In genomic region chr4:8254076-8254475, GRCh38 we compare ENCODE assay signal across 15 cellular contexts. TPM values are rescaled to one million over a fixed set of nuclear protein-coding genes. Genes with fewer than 3 reads are reported as not detected.
"Had no signal": no experiment of that assay in that cellular context is flagged by ENCODE, and none has a peak within 500 bp of the region (broad histone marks: within the 10 kb centered on the region; RNA-seq: fewer than 3 reads in every experiment).

No MANE protein-coding gene starts in this region.

- H3K27ac ChIP-seq: gastrocnemius medialis, heart right ventricle, stomach, thoracic aorta, upper lobe of left lung, uterus had no signal

- H3K4me1 ChIP-seq: gastrocnemius medialis, heart right ventricle, upper lobe of left lung, uterus had no signal

- H3K4me3 ChIP-seq: gastrocnemius medialis, heart right ventricle, stomach, thoracic aorta, upper lobe of left lung, uterus had no signal

- H3K4me3 Mint-ChIP-seq: natural killer cell treated with Interleukin-12 subunit alpha and Interleukin-12 subunit beta and Interleukin-15 and Interleukin-18, amount 100 ng/mL, for 72 hours; stimulated activated naive B cell treated with anti-CD40 and anti-IgM and Interleukin-4, amounts not matched to agents 10 μg/mL and 1 μg/mL and 100 μg/mL, for 72 hours had no signal

- H3K36me3 ChIP-seq: gastrocnemius medialis, heart right ventricle, stomach, thoracic aorta, upper lobe of left lung, uterus had no signal

- H3K36me3 Mint-ChIP-seq: natural killer cell treated with Interleukin-12 subunit alpha and Interleukin-12 subunit beta and Interleukin-15 and Interleukin-18, amount 100 ng/mL, for 72 hours; stimulated activated naive B cell treated with anti-CD40 and anti-IgM and Interleukin-4, amounts not matched to agents 10 μg/mL and 1 μg/mL and 100 μg/mL, for 72 hours had no signal

- DNase-seq: central memory CD4-positive, alpha-beta T cell; effector memory CD4-positive, alpha-beta T cell; gastrocnemius medialis; hypothalamus; midbrain; stimulated activated CD4-positive, alpha-beta T cell treated with anti-CD3 and anti-CD28 coated beads, Interleukin-2, amount 100 ng/mL, for 24 hours; stimulated activated CD4-positive, alpha-beta T cell treated with anti-CD3 and anti-CD28 coated beads, Interleukin-4, amount 100 ng/mL, for 4 hours; stimulated activated naive B cell treated with anti-CD40 and anti-IgM and Interleukin-4, amounts not matched to agents 10 μg/mL and 1 μg/mL and 100 μg/mL, for 72 hours; stomach; substantia nigra; upper lobe of left lung; uterus had no signal

- H3K27me3 ChIP-seq: gastrocnemius medialis, heart right ventricle, stomach, upper lobe of left lung, uterus had no signal

- H3K4me1 Mint-ChIP-seq: stimulated activated naive B cell treated with anti-CD40 and anti-IgM and Interleukin-4, amounts not matched to agents 10 μg/mL and 1 μg/mL and 100 μg/mL, for 72 hours had no signal

- H3K9me3 Mint-ChIP-seq: natural killer cell treated with Interleukin-12 subunit alpha and Interleukin-12 subunit beta and Interleukin-15 and Interleukin-18, amount 100 ng/mL, for 72 hours had no signal

- H3K27ac Mint-ChIP-seq: natural killer cell treated with Interleukin-12 subunit alpha and Interleukin-12 subunit beta and Interleukin-15 and Interleukin-18, amount 100 ng/mL, for 72 hours; stimulated activated naive B cell treated with anti-CD40 and anti-IgM and Interleukin-4, amounts not matched to agents 10 μg/mL and 1 μg/mL and 100 μg/mL, for 72 hours had no signal

- H3K9me3 ChIP-seq: gastrocnemius medialis, heart right ventricle, stomach, thoracic aorta, upper lobe of left lung, uterus had no signal

RNA-seq across cellular contexts. Expression of gene HTRA3, which starts 15.5 kb away (rescaled TPM):
- total RNA-seq: natural killer cell treated with Interleukin-12 subunit alpha and Interleukin-12 subunit beta and Interleukin-15 and Interleukin-18, amount 100 ng/mL, for 72 hours had no signal
